ENCODE assay signal across 8 cellular contexts in the genomic region with DNA sequence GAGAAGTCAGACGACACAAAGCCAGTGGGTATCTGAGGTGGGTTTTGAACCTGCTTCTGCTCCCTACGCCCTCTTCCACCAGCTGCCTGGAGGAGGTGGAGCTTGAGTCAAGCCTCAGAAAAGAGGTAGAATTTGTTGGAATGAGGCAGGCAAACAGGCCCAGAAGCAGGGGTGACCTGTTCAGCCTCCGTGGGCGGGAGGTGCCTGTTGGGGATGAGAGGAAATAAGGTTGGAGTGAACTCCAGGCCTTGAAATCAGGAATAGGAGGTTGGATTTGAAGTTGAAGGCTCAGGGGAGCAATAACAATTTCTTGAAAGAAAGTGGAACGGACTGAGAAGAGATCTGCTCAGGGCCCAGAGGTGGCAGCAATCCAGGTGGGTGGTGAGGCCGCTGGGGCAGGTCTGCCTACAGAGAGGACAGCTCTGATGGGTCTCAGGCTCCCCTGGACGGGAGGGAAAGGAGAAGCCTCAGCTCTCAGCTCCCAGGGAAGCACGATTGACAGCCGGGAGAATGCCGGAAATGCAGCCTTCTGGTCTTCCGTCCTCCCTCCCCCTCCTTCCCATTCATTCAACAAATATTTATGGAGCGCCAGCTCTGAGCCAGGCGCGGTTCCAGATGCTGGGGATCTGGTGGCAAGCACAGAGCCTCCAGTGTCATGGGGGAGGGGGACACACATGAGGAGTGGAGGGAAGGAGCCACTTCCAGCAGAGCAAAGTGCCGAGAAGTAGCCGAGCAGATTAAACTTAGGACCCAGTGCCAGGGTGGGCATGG.
A peak's percentile ranks its signal among the peaks of the same experiment; 100 is the strongest.
DNase-seq lines count a peak whose midpoint lies in the region; ATAC-seq and TF ChIP-seq lines count a peak whose summit lies in the region.

No MANE protein-coding gene starts in this region.

- H3K9me3 ChIP-seq in breast epithelium (no peaks in the 10 kb centered on the region), mesodermal cell (ENCODE audit: control insufficient read depth, low read length) (no peaks in the 10 kb centered on the region)

- H3K27me3 ChIP-seq in breast epithelium = peaks cover 0 to 6% of the 10 kb centered on the region in 2 donors

- intact Hi-C loops in breast epithelium (cut with DNase I; ENCODE audit: low total_unique reads) = no loop called here

- DNase-seq in AG20443 (ENCODE audit: low spot score) = peak; percentile 90
- DNase-seq in LHCN-M2 (ENCODE audit: low read depth) = peak; percentile 77
- no peak for DNase-seq in breast epithelium (ENCODE audit: low spot score in 2 of 2)
- no peak for DNase-seq in NOMO-1 treated with dmso at 0.1 percent for 144 hours (lab: John Stamatoyannopoulos, UW; ENCODE audit: unreplicated experiment)
- no peak for DNase-seq in activated CD4-positive, alpha-beta T cell treated with anti-CD3 and anti-CD28 coated beads, Interleukin-2, amount 50 U/mL, for 4 hours
- no peak for DNase-seq in stimulated activated naive CD4-positive, alpha-beta T cell treated with Interleukin-2 at 50 U/mL for 16 hours (lab: John Stamatoyannopoulos, UW)

- no peak for TF ChIP-seq CTCF in breast epithelium (IDR thresholded peaks at IDR 0.05)

- H3K36me3 ChIP-seq in breast epithelium (no peaks in the 10 kb centered on the region), mesodermal cell (ENCODE audit: control insufficient read depth, insufficient read depth, low read length) (peaks cover 23% of the 10 kb centered on the region)

- H3K4me3 ChIP-seq in breast epithelium = no peak overlapping the region
- H3K4me3 ChIP-seq in mesodermal cell (ENCODE audit: extremely low read depth, insufficient read depth, low read length, poor library complexity, severe bottlenecking) = peak overlapping the region; percentile 16

- H3K4me1 ChIP-seq in breast epithelium (no peaks in the 10 kb centered on the region), mesodermal cell (ENCODE audit: control insufficient read depth, insufficient read depth, low read length, poor library complexity, severe bottlenecking) (peaks cover 46% of the 10 kb centered on the region)

- no peak for TF ChIP-seq POLR2A in breast epithelium (IDR thresholded peaks at IDR 0.05)

- 32 to 43% methylated on average over 6 to 10 of the region's 16 CpGs for WGBS in mesodermal cell (ENCODE audit: insufficient coverage in 2 of 2), 2 experiments

- no peak for ATAC-seq in GM19351 (IDR thresholded peaks at IDR 0.05; ENCODE audit: unreplicated experiment)

- H3K27ac ChIP-seq in breast epithelium (peak overlapping the region; percentile 3 to 52), mesodermal cell (ENCODE audit: low read depth, low read length, severe bottlenecking) (peak overlapping the region; percentile 97)

Comparison
In these comparisons a context has a peak if more than half of its experiments do, and no peak if none do; other contexts are left out.
1. DNase-seq: peak in AG20443 (single experiment) and LHCN-M2 (single experiment); none in breast epithelium (0 of 2), NOMO-1 treated with dmso at 0.1 percent for 144 hours (single experiment), activated CD4-positive, alpha-beta T cell treated with anti-CD3 and anti-CD28 coated beads, Interleukin-2, amount 50 U/mL, for 4 hours (0 of 2) and stimulated activated naive CD4-positive, alpha-beta T cell treated with Interleukin-2 at 50 U/mL for 16 hours (single experiment).